In the genomic region with DNA sequence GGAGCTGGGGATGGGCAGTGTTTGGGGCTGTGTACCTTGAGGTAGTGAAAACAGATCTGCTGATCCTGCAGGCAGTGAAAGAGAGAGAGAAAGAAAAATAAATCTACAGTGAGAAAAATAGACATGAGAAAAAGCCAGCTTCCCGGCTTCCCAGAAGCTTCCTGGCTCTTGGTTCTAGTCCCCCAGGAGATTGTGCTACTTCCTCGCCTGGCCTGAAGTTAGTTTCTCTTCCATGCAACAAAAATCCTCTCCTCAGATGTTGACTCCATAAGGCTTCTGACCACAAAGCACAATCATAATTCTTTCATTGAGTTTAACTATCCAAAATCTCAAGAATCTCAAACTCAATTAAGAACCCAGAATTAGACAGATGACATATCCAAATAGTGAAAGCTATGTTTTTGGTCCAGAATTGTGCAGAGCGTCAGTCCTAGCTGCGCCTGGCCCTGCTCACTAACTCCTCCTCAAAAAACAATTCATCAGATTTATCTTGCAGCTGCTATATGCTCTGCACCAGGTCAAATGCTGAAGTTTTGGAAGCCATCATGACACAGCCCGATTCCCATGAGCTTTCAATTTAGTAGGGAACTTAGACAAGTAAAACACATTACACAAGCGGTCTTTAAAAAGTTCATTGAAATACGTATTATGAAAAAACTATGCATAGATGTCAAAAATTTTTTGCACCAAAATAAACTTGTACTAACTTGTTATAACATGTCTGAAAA, we compare ENCODE assay signal across 1 cellular context.
TF ChIP-seq lines count a peak whose summit lies in the region.

No MANE protein-coding gene starts in this region.

TF ChIP-seq in SK-N-SH treated with all-trans-retinoic acid at 6 μM for 48 hours, 23 proteins besides CTCF, POLR2A, EP300 and RAD21 (continued from another document):
- TF ChIP-seq, protein P1, sequence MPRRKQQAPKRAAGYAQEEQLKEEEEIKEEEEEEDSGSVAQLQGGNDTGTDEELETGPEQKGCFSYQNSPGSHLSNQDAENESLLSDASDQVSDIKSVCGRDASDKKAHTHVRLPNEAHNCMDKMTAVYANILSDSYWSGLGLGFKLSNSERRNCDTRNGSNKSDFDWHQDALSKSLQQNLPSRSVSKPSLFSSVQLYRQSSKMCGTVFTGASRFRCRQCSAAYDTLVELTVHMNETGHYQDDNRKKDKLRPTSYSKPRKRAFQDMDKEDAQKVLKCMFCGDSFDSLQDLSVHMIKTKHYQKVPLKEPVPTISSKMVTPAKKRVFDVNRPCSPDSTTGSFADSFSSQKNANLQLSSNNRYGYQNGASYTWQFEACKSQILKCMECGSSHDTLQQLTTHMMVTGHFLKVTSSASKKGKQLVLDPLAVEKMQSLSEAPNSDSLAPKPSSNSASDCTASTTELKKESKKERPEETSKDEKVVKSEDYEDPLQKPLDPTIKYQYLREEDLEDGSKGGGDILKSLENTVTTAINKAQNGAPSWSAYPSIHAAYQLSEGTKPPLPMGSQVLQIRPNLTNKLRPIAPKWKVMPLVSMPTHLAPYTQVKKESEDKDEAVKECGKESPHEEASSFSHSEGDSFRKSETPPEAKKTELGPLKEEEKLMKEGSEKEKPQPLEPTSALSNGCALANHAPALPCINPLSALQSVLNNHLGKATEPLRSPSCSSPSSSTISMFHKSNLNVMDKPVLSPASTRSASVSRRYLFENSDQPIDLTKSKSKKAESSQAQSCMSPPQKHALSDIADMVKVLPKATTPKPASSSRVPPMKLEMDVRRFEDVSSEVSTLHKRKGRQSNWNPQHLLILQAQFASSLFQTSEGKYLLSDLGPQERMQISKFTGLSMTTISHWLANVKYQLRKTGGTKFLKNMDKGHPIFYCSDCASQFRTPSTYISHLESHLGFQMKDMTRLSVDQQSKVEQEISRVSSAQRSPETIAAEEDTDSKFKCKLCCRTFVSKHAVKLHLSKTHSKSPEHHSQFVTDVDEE (CRISPR knock-in tag; IDR thresholded peaks at IDR 0.05), result no peak
- TF ChIP-seq, protein P2, sequence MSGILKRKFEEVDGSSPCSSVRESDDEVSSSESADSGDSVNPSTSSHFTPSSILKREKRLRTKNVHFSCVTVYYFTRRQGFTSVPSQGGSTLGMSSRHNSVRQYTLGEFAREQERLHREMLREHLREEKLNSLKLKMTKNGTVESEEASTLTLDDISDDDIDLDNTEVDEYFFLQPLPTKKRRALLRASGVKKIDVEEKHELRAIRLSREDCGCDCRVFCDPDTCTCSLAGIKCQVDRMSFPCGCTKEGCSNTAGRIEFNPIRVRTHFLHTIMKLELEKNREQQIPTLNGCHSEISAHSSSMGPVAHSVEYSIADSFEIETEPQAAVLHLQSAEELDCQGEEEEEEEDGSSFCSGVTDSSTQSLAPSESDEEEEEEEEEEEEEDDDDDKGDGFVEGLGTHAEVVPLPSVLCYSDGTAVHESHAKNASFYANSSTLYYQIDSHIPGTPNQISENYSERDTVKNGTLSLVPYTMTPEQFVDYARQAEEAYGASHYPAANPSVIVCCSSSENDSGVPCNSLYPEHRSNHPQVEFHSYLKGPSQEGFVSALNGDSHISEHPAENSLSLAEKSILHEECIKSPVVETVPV (CRISPR knock-in tag; IDR thresholded peaks at IDR 0.05), result no peak
- TF ChIP-seq, protein P3, sequence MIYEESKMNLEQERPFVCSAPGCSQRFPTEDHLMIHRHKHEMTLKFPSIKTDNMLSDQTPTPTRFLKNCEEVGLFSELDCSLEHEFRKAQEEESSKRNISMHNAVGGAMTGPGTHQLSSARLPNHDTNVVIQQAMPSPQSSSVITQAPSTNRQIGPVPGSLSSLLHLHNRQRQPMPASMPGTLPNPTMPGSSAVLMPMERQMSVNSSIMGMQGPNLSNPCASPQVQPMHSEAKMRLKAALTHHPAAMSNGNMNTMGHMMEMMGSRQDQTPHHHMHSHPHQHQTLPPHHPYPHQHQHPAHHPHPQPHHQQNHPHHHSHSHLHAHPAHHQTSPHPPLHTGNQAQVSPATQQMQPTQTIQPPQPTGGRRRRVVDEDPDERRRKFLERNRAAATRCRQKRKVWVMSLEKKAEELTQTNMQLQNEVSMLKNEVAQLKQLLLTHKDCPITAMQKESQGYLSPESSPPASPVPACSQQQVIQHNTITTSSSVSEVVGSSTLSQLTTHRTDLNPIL (CRISPR knock-in tag; IDR thresholded peaks at IDR 0.05; ENCODE audit: low read depth), result no peak
- TF ChIP-seq ZFP30 (CRISPR knock-in tag; IDR thresholded peaks at IDR 0.05), result no peak
- TF ChIP-seq, protein P4, sequence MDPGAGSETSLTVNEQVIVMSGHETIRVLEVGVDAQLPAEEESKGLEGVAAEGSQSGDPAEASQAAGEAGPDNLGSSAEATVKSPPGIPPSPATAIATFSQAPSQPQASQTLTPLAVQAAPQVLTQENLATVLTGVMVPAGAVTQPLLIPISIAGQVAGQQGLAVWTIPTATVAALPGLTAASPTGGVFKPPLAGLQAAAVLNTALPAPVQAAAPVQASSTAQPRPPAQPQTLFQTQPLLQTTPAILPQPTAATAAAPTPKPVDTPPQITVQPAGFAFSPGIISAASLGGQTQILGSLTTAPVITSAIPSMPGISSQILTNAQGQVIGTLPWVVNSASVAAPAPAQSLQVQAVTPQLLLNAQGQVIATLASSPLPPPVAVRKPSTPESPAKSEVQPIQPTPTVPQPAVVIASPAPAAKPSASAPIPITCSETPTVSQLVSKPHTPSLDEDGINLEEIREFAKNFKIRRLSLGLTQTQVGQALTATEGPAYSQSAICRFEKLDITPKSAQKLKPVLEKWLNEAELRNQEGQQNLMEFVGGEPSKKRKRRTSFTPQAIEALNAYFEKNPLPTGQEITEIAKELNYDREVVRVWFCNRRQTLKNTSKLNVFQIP (CRISPR knock-in tag; IDR thresholded peaks at IDR 0.05; ENCODE audit: borderline replicate concordance, low read depth), result no peak
- no peak for TF ChIP-seq ZNF70 (CRISPR knock-in tag; IDR thresholded peaks at IDR 0.05)
- no peak for TF ChIP-seq ZC3H10 (CRISPR knock-in tag; IDR thresholded peaks at IDR 0.05)
- TF ChIP-seq CSDC2 (CRISPR knock-in tag; IDR thresholded peaks at IDR 0.05), result no peak
- no peak for TF ChIP-seq OSR1 (CRISPR knock-in tag; IDR thresholded peaks at IDR 0.05)
- TF ChIP-seq SNAI2 (CRISPR knock-in tag; IDR thresholded peaks at IDR 0.05), result no peak
- TF ChIP-seq PPARA (CRISPR knock-in tag; IDR thresholded peaks at IDR 0.05; ENCODE audit: borderline replicate concordance), result no peak
